In the genomic region with DNA sequence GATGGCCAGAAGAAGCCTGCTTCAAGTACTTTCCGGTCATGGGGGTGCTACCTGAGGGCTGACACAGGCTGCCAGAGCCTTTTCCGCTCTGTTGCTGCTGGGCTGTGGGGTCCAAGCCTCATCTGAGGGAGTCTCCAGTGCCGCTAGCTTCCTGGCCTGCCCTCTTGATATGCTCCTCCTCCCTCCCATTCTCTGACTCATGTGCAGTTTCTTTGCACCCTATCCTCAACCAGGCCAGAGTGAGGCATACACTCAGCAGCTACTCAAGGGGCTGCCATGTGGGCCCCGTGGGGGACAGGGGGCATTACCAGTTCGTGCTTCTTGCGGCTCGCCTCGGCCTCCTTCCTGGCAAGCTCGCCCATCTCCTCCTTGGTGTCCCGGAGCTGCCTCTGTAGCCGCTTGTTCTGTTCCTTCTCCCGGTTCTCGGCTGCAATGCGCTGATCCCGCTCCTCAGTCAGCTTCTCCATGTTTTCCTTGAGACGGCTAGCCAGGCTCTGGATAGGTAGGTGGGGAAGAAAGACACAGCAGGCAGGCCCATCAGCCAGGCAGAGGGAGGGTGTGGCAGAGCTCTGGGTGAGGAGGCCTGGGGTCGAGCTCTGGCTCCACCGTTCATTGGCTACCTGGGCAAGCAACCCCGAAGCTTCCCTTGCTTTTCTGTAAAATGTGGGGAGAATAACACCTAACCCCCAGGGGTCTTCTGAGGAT, we compare ENCODE assay signal across 1 cellular context.
TF ChIP-seq lines count a peak whose summit lies in the region.

No MANE protein-coding gene starts in this region.

TF ChIP-seq in H1, 55 proteins besides CTCF, POLR2A, EP300 and RAD21:
- TF ChIP-seq SP1 (IDR thresholded peaks at IDR 0.05; ENCODE audit: low read depth, low read length) (peak; percentile 81), RXRA (IDR thresholded peaks at IDR 0.05; ENCODE audit: insufficient read depth, low read depth, low read length) (no peak), NANOG (IDR thresholded peaks at IDR 0.05; ENCODE audit: insufficient read depth, low read depth, low read length, poor library complexity, severe bottlenecking) (peak; percentile 69)
